Comparison of ENCODE assay signal across 1 cellular context in the genomic region with DNA sequence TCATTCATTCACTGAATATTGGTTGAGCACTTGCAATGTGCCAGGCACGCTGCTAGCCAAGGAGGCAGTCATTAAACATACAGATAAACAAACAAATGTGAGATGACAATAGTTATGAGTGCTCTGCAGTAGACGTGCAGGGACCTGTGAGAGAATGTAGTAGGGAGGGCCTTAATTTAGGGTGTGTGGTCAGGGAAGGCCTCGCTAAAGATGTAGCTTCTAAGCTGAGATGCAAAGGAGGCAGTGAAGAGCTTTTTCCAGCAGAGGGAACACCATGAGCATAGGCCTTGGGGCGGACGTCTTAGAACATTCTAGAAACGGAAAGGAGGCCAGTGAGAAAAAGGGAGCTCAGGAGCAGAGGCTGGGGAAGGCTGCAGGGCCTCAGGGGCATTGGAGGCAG.
TF ChIP-seq lines count a peak whose summit lies in the region.

No MANE protein-coding gene starts in this region.

TF ChIP-seq in GM12891, 5 proteins besides CTCF, POLR2A, EP300 and RAD21:
- TF ChIP-seq SPI1 (IDR thresholded peaks at IDR 0.05; ENCODE audit: low read depth, low read length) (no peak), PAX5 (IDR thresholded peaks at IDR 0.05; ENCODE audit: insufficient read depth, low read length, severe bottlenecking) (no peak), POLR2AphosphoS5 (IDR thresholded peaks at IDR 0.05; ENCODE audit: low read depth, low read length) (no peak), TAF1 (IDR thresholded peaks at IDR 0.05; ENCODE audit: low read depth, low read length) (no peak), POU2F2 (IDR thresholded peaks at IDR 0.05; ENCODE audit: low read depth, low read length) (no peak)
